Comparison of ENCODE assay signal across 8 cellular contexts in the genomic region with DNA sequence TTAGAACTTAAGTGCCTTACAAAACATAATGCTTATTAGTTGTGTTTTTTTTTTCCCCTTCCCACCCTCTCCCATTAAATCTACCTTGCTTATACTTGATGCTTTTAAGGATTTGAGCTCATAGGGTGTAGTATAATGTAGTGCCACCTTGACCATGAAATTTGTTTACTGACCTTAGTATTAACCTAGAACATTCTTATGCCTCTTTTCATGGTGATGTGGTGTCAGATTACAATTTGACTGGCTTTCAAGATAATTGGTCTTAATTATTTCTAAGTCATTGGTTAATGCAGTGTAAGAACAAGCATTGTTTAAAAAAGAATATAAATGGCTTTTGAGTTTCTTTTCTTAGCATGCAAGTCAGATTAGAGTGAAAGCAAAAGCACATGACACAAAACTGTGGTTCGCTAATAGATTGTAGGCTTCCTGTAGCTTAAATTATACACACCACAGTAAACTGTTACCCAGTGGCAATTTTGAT.
A peak's percentile ranks its signal among the peaks of the same experiment; 100 is the strongest.
DNase-seq lines count a peak whose midpoint lies in the region; ATAC-seq and TF ChIP-seq lines count a peak whose summit lies in the region.

No MANE protein-coding gene starts in this region.

- H3K9me3 Mint-ChIP-seq in GM23338 (no peaks in the 10 kb centered on the region), osteocyte (ENCODE audit: unreplicated experiment) (no peaks in the 10 kb centered on the region)
- H3K9me3 Mint-ChIP-seq in stimulated activated naive CD8-positive, alpha-beta T cell treated with anti-CD3 and anti-CD28 coated beads, Interleukin-15, amount 100 ng/mL, for 72 hours, result no peaks in the 10 kb centered on the region

- H3K27me3 Mint-ChIP-seq in GM23338 (ENCODE audit: insufficient read depth, low read depth, poor library complexity) (no peaks in the 10 kb centered on the region), osteocyte (ENCODE audit: unreplicated experiment) (no peaks in the 10 kb centered on the region)
- no peaks in the 10 kb centered on the region for H3K27me3 Mint-ChIP-seq in stimulated activated naive CD8-positive, alpha-beta T cell treated with anti-CD3 and anti-CD28 coated beads, Interleukin-15, amount 100 ng/mL, for 72 hours

- no peaks in the 10 kb centered on the region for H3K9me3 ChIP-seq in Loucy (ENCODE audit: insufficient read depth, low read depth, low read length)
- no peaks in the 10 kb centered on the region for H3K9me3 ChIP-seq in colonic mucosa

- H3K79me2 ChIP-seq in GM23338 (replicated peaks; ENCODE audit: insufficient read depth) (peaks cover 63% of the 10 kb centered on the region), Loucy (ENCODE audit: insufficient read depth, low read length) (peaks cover 82% of the 10 kb centered on the region)

- H3F3A ChIP-seq in GM23338 (replicated peaks; ENCODE audit: low read depth) (no peaks in the 10 kb centered on the region), Loucy (ENCODE audit: low read depth) (0 out of 2 replicates have a peak, but pooled peaks cover 8% of the 10 kb centered on the region)

- H3K4me1 Mint-ChIP-seq in GM23338 (peaks cover 38% of the 10 kb centered on the region), osteocyte (ENCODE audit: unreplicated experiment) (peaks cover 42% of the 10 kb centered on the region)
- peaks cover 97% of the 10 kb centered on the region for H3K4me1 Mint-ChIP-seq in stimulated activated naive CD8-positive, alpha-beta T cell treated with anti-CD3 and anti-CD28 coated beads, Interleukin-15, amount 100 ng/mL, for 72 hours

- intact Hi-C loops in colonic mucosa (cut with DNase I), result no loop called here

- H3K4me3 ChIP-seq in GM23338, result peak overlapping the region; percentile 4; the same call in 1 of the 2 replicates
- peak overlapping the region; percentile 61 for H3K4me3 ChIP-seq in Loucy (ENCODE audit: low read length, poor library complexity, severe bottlenecking)
- no peak overlapping the region for H3K4me3 ChIP-seq in colonic mucosa

- peak; percentile 22 for DNase-seq in GM23338 (ENCODE audit: low spot score)
- DNase-seq in colonic mucosa, result no peak
- DNase-seq in stimulated activated naive CD8-positive, alpha-beta T cell treated with anti-CD3 and anti-CD28 coated beads, Interleukin-15, amount 100 ng/mL, for 72 hours, result no peak
- DNase-seq in mucosa of gallbladder (ENCODE audit: low spot score), result no peak
- no peak for DNase-seq in osteocyte (ENCODE audit: extremely low spot score, unreplicated experiment)
- DNase-seq in middle frontal gyrus (ENCODE audit: extremely low spot score, low spot score), result no peak

- no peak overlapping the region for H3K27ac ChIP-seq in GM23338 (ENCODE audit: low read depth)
- peak overlapping the region; percentile 48 for H3K27ac ChIP-seq in colonic mucosa

- H3K36me3 Mint-ChIP-seq in GM23338 (ENCODE audit: low read depth), result no peaks in the 10 kb centered on the region
- H3K36me3 Mint-ChIP-seq in osteocyte (ENCODE audit: unreplicated experiment), result peaks cover 4% of the 10 kb centered on the region

- no peak overlapping the region for H2AFZ ChIP-seq in GM23338
- H2AFZ ChIP-seq in Loucy (ENCODE audit: low read length), result no peak overlapping the region

- H3K4me3 Mint-ChIP-seq in GM23338 (no peak overlapping the region), osteocyte (ENCODE audit: unreplicated experiment) (no peak overlapping the region)
- peak overlapping the region; percentile 56 to 73 for H3K4me3 Mint-ChIP-seq in stimulated activated naive CD8-positive, alpha-beta T cell treated with anti-CD3 and anti-CD28 coated beads, Interleukin-15, amount 100 ng/mL, for 72 hours

- H3K4me1 ChIP-seq in GM23338 (ENCODE audit: insufficient read depth) (peaks cover 35% of the 10 kb centered on the region), Loucy (ENCODE audit: insufficient read depth, low read length, poor library complexity, severe bottlenecking) (peaks cover 72% of the 10 kb centered on the region), colonic mucosa (no peaks in the 10 kb centered on the region)

- ATAC-seq in GM18868 (IDR thresholded peaks at IDR 0.05; ENCODE audit: unreplicated experiment) (peak; percentile 67), GM23338 (no peak; the same call in 2 of the 3 replicates)
- peak; percentile 54 for ATAC-seq in stimulated activated naive CD8-positive, alpha-beta T cell treated with anti-CD3 and anti-CD28 coated beads, Interleukin-15, amount 100 ng/mL, for 72 hours

- peak overlapping the region; percentile 22 for H3K9ac ChIP-seq in Loucy (ENCODE audit: low read depth, low read length, poor library complexity, severe bottlenecking)
- H3K9ac ChIP-seq in colonic mucosa (ENCODE audit: low read depth in 2 of 2, low read length in 2 of 2), result no peak overlapping the region

- no peaks in the 10 kb centered on the region for H3K36me3 ChIP-seq in GM23338 (ENCODE audit: insufficient read depth)
- no peaks in the 10 kb centered on the region for H3K36me3 ChIP-seq in Loucy (ENCODE audit: insufficient read depth, low read length)
- H3K36me3 ChIP-seq in colonic mucosa, result no peaks in the 10 kb centered on the region

- H3K27ac Mint-ChIP-seq in GM23338 (0 out of 2 replicates have a peak overlapping the region, but pooled peaks have one; percentile 10), osteocyte (ENCODE audit: unreplicated experiment) (no peak overlapping the region)
- H3K27ac Mint-ChIP-seq in stimulated activated naive CD8-positive, alpha-beta T cell treated with anti-CD3 and anti-CD28 coated beads, Interleukin-15, amount 100 ng/mL, for 72 hours, result peak overlapping the region; percentile 87 to 92

- H3K4me2 ChIP-seq in GM23338, result peak overlapping the region; percentile 6
- peak overlapping the region; percentile 76 for H3K4me2 ChIP-seq in Loucy (ENCODE audit: low read depth, low read length, poor library complexity, severe bottlenecking)

- H3K9me2 ChIP-seq in GM23338 (ENCODE audit: insufficient read depth), result no peaks in the 10 kb centered on the region
- H3K9me2 ChIP-seq in Loucy (replicated peaks; ENCODE audit: low read depth, low read length), result no peaks in the 10 kb centered on the region

- H3K27me3 ChIP-seq in GM23338 (ENCODE audit: insufficient read depth) (no peaks in the 10 kb centered on the region), Loucy (ENCODE audit: insufficient read depth, low read length, poor library complexity, severe bottlenecking) (no peaks in the 10 kb centered on the region), colonic mucosa (no peaks in the 10 kb centered on the region)

- peaks cover 4% of the 10 kb centered on the region; the same call in 1 of the 2 replicates for H4K20me1 ChIP-seq in GM23338 (replicated peaks; ENCODE audit: insufficient read depth)
- peaks cover 3% of the 10 kb centered on the region for H4K20me1 ChIP-seq in Loucy (ENCODE audit: insufficient read depth, low read length, poor library complexity, severe bottlenecking)

- TF ChIP-seq CTCF in GM23338 (conservative IDR thresholded peaks at IDR 0.05; ENCODE audit: low read depth in 2 of 2) (no peak), Loucy (conservative IDR thresholded peaks at IDR 0.05; ENCODE audit: low read length) (no peak), colonic mucosa (IDR thresholded peaks at IDR 0.05) (no peak), osteocyte (IDR thresholded peaks at IDR 0.05) (no peak)

TF ChIP-seq in GM23338, 12 proteins besides CTCF, POLR2A, EP300 and RAD21:
- TF ChIP-seq NANOG (IDR thresholded peaks at IDR 0.05; ENCODE audit: borderline replicate concordance) (peak; percentile 34; the same call in 1 of the 2 replicates), ZNF331 (CRISPR knock-in tag; IDR thresholded peaks at IDR 0.05; ENCODE audit: low read depth) (no peak)

Comparison
In these comparisons a context has a peak if more than half of its experiments do, and no peak if none do; other contexts are left out.
1. H3K4me3 Mint-ChIP-seq: peak in stimulated activated naive CD8-positive, alpha-beta T cell treated with anti-CD3 and anti-CD28 coated beads, Interleukin-15, amount 100 ng/mL, for 72 hours (2 of 2); none in GM23338 (single experiment) and osteocyte (single experiment).